Comparison of ENCODE assay signal across 8 cellular contexts in the genomic region with DNA sequence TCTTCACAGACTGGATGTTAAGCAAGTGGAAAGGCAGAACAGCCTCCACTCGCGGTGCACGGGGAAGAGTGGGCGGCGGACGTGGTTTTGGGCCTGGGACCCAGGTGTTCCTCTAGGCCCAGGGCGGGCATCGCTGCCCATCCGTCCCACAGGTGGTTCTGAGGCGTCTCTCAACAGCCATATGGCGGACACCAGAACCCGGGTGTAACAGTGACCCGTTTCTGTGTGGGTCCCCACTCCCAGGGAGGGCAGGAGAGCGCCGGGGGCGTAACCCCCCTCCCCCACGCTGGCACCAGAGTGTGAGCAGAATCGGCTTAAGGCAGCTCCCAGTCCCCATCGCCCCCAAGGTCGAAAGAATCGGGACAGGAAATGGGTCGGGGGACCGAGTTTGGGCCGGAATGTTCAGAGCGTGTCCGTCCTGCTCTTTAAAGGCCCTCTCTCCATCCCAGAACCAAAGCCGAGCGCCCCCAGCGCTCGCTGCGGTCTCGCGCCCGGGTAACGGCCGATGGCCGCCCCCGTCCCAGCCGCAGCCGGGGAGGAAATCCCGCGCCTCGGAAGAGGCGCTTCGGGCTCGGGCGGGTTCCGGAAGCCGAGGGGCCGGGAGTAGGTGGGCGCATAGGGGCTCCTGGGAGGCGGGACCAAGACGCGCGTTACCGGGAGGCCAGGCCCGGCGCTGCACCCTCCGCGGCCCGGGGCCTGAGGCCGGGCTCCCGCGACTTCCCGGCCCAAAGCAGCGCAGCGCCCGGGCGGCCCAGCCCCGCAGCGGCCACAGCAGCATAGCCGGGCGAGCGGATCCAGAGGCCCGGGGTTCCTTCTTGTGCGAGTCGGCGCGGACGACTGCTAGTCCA. TPM values are rescaled to one million over a fixed set of nuclear protein-coding genes. Genes with fewer than 3 reads are reported as not detected.
DNase-seq lines count a peak whose midpoint lies in the region; ATAC-seq and TF ChIP-seq lines count a peak whose summit lies in the region.

Gene TK2, minus strand, starts transcription at position 839 of the 848 bp plus-strand sequence. Its CDS starts 61 bp downstream, at position 778.

- H3K4me2 ChIP-seq in fibroblast of lung (ENCODE audit: extremely low read depth, insufficient read depth, low read length) = peak within 1 kb of the TSS; percentile 96

- peak; percentile 65 for DNase-seq in CD1c-positive myeloid dendritic cell (ENCODE audit: extremely low spot score)
- DNase-seq in HAP-1 (ENCODE audit: low spot score in 2 of 2) = peak; percentile 40 to 73
- peak; percentile 50 for DNase-seq in activated T-helper 9 cell treated with anti-CD3 and anti-CD28 coated beads, Interleukin-2, amount 50 U/mL, for 16 hours (ENCODE audit: low read depth)
- peak; percentile 73 to 79 for DNase-seq in fibroblast of lung (ENCODE audit: low read depth in 2 of 2)
- DNase-seq in myocyte (ENCODE audit: low read depth) = peak; percentile 79
- DNase-seq in stimulated activated naive CD4-positive, alpha-beta T cell (lab: John Stamatoyannopoulos, UW) = peak; percentile 26 to 78 (median 48)

- no peaks in the 10 kb centered on the region for H4K20me1 ChIP-seq in fibroblast of lung (ENCODE audit: control insufficient read depth, extremely low read depth, insufficient read depth, low read length)

- peak within 1 kb of the TSS; percentile 87 for H3K9ac ChIP-seq in fibroblast of lung (ENCODE audit: insufficient read depth, low read length)

- no peak for ATAC-seq in HG02981 (IDR thresholded peaks at IDR 0.05; ENCODE audit: unreplicated experiment)

- H3K4me1 ChIP-seq in HAP-1 (peaks cover 23% of the 10 kb centered on the region), fibroblast of lung (ENCODE audit: control insufficient read depth, extremely low read depth, insufficient read depth, low read length) (peaks cover 11% of the 10 kb centered on the region)

- H3K9me3 ChIP-seq in HAP-1 (no peaks in the 10 kb centered on the region), fibroblast of lung (ENCODE audit: control insufficient read depth, insufficient read depth, low read depth, low read length) (no peaks in the 10 kb centered on the region)

- H3K36me3 ChIP-seq in HAP-1 (replicated peaks) (no peaks in the 10 kb centered on the region; the same call in 1 of the 2 replicates), fibroblast of lung (ENCODE audit: control insufficient read depth, insufficient read depth, low read length) (no peaks in the 10 kb centered on the region)

- peaks cover 11% of the 10 kb centered on the region for H3K79me2 ChIP-seq in fibroblast of lung (ENCODE audit: control insufficient read depth, insufficient read depth, low read length)

- TF ChIP-seq CTCF in fibroblast of lung (conservative IDR thresholded peaks at IDR 0.05 in 1 of 2, IDR thresholded peaks at IDR 0.05 in 1 of 2; ENCODE audit: low read depth in 1 of 2, low read length in 2 of 2) = no peak

- in situ Hi-C loops in HAP-1 (cut with MboI; ENCODE audit: low sequenced_read_pairs) = no loop called here

- H3K4me3 ChIP-seq in HAP-1 = peak within 1 kb of the TSS; percentile 47
- peak within 1 kb of the TSS; percentile 66 to 84 (median 72) for H3K4me3 ChIP-seq in fibroblast of lung (replicated peaks in 1 of 4; ENCODE audit: control extremely low read depth in 1 of 4, insufficient read depth in 1 of 4, low read depth in 3 of 4, low read length in 4 of 4)

- H3K27ac ChIP-seq in fibroblast of lung (ENCODE audit: insufficient read depth, low read length) = peak within 1 kb of the TSS; percentile 74

- H3K27me3 ChIP-seq in HAP-1 (ENCODE audit: low read depth) (no peaks in the 10 kb centered on the region), fibroblast of lung (ENCODE audit: control insufficient read depth, insufficient read depth, low read length) (no peaks in the 10 kb centered on the region)

- H2AFZ ChIP-seq in fibroblast of lung (ENCODE audit: low read length) = peak within 1 kb of the TSS; percentile 90

TF ChIP-seq in PFSK-1, 5 proteins besides CTCF, POLR2A, EP300 and RAD21:
- TF ChIP-seq REST (IDR thresholded peaks at IDR 0.05; ENCODE audit: insufficient read depth in 1 of 2, low read depth in 2 of 2, low read length in 2 of 2) (no peak), POLR2AphosphoS5 (IDR thresholded peaks at IDR 0.05; ENCODE audit: low read depth, low read length) (peak; percentile 61), SIN3A (IDR thresholded peaks at IDR 0.05; ENCODE audit: borderline replicate concordance, insufficient read depth, low read length) (no peak), FOXP2 (optimal IDR thresholded peaks at IDR 0.05; ENCODE audit: borderline replicate concordance, extremely low read depth, extremely low read length, insufficient read depth) (no peak), TAF1 (IDR thresholded peaks at IDR 0.05; ENCODE audit: borderline replicate concordance, insufficient read depth, low read length) (no peak)

RNA-seq across cellular contexts. Expression of gene TK2, which starts in this region (rescaled TPM):
- polyA plus RNA-seq in PFSK-1 (2012; ENCODE audit: insufficient read length, low read depth) = 6.0 TPM
- total RNA-seq in fibroblast of lung (57.5 and 73.7 TPM in 2 replicates), myocyte (18.9 and 21.2 TPM in 2 replicates)
- polyA plus RNA-seq in fibroblast of lung = 34.8 and 36.8 TPM in 2 replicates
- polyA plus RNA-seq in fibroblast of lung (2012) = 24.8 and 31.4 TPM in 2 replicates
- 75.7 and 207 TPM in 2 replicates for polyA minus RNA-seq in fibroblast of lung (ENCODE audit: low replicate concordance)
- 35.8 TPM for polyA plus RNA-seq in myocyte (2012)
